ENCODE assay signal across 8 cellular contexts in the genomic region with DNA sequence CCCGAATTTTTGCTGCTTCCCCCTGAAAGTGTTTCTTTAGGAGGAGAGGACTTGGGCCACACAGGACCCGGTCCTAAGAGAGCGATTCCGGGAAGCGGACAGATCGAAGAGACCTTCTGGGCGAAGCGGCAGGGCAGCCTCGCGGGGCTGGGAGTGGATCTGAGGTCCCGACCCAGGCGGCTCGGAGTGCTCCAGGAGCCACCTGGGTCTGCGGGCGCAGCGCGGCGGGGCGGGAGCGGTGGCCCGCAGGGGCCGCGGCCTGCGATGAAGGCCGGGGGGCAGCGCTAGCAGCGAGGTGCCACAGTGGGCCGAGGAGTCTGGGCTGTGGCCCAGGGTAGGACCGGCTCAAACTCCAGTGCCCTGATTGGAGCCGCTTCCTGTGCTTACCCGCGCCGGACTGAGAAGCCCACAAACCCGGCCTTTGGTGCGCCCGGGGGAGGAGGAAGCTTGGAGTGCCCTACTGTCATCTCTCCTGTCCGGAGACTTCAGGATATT. TPM values are rescaled to one million over a fixed set of nuclear protein-coding genes. Genes with fewer than 3 reads are reported as not detected.
A peak's percentile ranks its signal among the peaks of the same experiment; 100 is the strongest.
DNase-seq lines count a peak whose midpoint lies in the region; ATAC-seq, FAIRE-seq and TF ChIP-seq lines count a peak whose summit lies in the region.

No MANE protein-coding gene starts in this region.

- H3K27ac Mint-ChIP-seq in activated T-cell treated with anti-CD3 and anti-CD28 coated beads, Interleukin-2, amount 50 U/mL, for 24 hours: no peak overlapping the region

- H3K4me1 Mint-ChIP-seq in activated T-cell treated with anti-CD3 and anti-CD28 coated beads, Interleukin-2, amount 50 U/mL, for 24 hours (ENCODE audit: low read depth): peaks cover 20% of the 10 kb centered on the region

- ATAC-seq in heart left ventricle (peak in 3 of 4 donors; percentile 3 to 9 (median 6)), pancreas (peak; percentile 2 to 11 (median 10)), GM21825 (IDR thresholded peaks at IDR 0.05; ENCODE audit: unreplicated experiment) (no peak)

- H3K27me3 ChIP-seq in heart left ventricle (peaks cover 0 to 48% (median 2%) of the 10 kb centered on the region in 9 donors), pancreas (no peaks in the 10 kb centered on the region)

- H3K36me3 ChIP-seq in heart left ventricle (no peaks in the 10 kb centered on the region), pancreas (no peaks in the 10 kb centered on the region)

- peak; percentile 59 for DNase-seq in ELF-1 (ENCODE audit: low read depth, low spot score)
- no peak for DNase-seq in activated T-cell treated with anti-CD3 and anti-CD28 coated beads, Interleukin-2, amount 50 U/mL, for 24 hours
- peak in 2 of 5 donors; percentile 24 to 53 for DNase-seq in heart left ventricle
- DNase-seq in pancreas: peak in 5 of 6 donors; percentile 33 to 80 (median 49)
- DNase-seq in NK-92 (lab: John Stamatoyannopoulos, UW; ENCODE audit: unreplicated experiment): no peak
- DNase-seq in D341Med (ENCODE audit: low spot score): no peak
- no peak for DNase-seq in NCI-H2196 treated with DMSO at 0.1 percent for 48 hours (lab: John Stamatoyannopoulos, UW; ENCODE audit: unreplicated experiment)

- H3K9me3 Mint-ChIP-seq in activated T-cell treated with anti-CD3 and anti-CD28 coated beads, Interleukin-2, amount 50 U/mL, for 24 hours: no peaks in the 10 kb centered on the region

- intact Hi-C loops in heart left ventricle (cut with DNase I): loop anchor here in 9 of 10 donors (2.0 to 10.0 kb wide), 8 partner anchors 46 to 238 kb away; no protein-coding TSS in a partner anchor
- intact Hi-C loops in pancreas (cut with DNase I): loop anchor here in 1 of 3 donors (5.0 kb wide), 1 partner anchor 181 kb away; no protein-coding TSS in a partner anchor

- H3K27ac ChIP-seq in heart left ventricle (peak overlapping the region; percentile 12 to 86 (median 80)), pancreas (peak overlapping the region; percentile 77 to 85 (median 81))

- TF ChIP-seq POLR2A in heart left ventricle (IDR thresholded peaks at IDR 0.05): no peak

- H3K4me3 Mint-ChIP-seq in activated T-cell treated with anti-CD3 and anti-CD28 coated beads, Interleukin-2, amount 50 U/mL, for 24 hours: peak overlapping the region; percentile 80

- H3K9me3 ChIP-seq in heart left ventricle (no peaks in the 10 kb centered on the region), pancreas (no peaks in the 10 kb centered on the region)

- H3K4me3 ChIP-seq in heart left ventricle: peak overlapping the region; percentile 54 to 86 (median 68)
- H3K4me3 ChIP-seq in pancreas: peak overlapping the region; percentile 12 to 72 (median 60)

- peaks cover 83% of the 10 kb centered on the region for H3K27me3 Mint-ChIP-seq in activated T-cell treated with anti-CD3 and anti-CD28 coated beads, Interleukin-2, amount 50 U/mL, for 24 hours

- no peak for TF ChIP-seq CTCF in heart left ventricle (IDR thresholded peaks at IDR 0.05)
- no peak for TF ChIP-seq CTCF in pancreas (IDR thresholded peaks at IDR 0.05)

- peaks cover 0 to 58% (median 28%) of the 10 kb centered on the region in 12 donors for H3K4me1 ChIP-seq in heart left ventricle
- H3K4me1 ChIP-seq in pancreas: peaks cover 27 to 43% (median 41%) of the 10 kb centered on the region in 3 donors

- no peaks in the 10 kb centered on the region for H3K36me3 Mint-ChIP-seq in activated T-cell treated with anti-CD3 and anti-CD28 coated beads, Interleukin-2, amount 50 U/mL, for 24 hours (ENCODE audit: low read depth)

- 4 to 19% (median 6%) methylated on average over 14 to 37 of the region's 37 CpGs for WGBS in heart left ventricle, 4 donors
- WGBS in pancreas, 2 donors: 2 to 18% methylated on average over 32 to 37 of the region's 37 CpGs

- FAIRE-seq in pancreas (lab: Jason Lieb, UNC): no peak

RNA-seq across cellular contexts. Expression of gene PKNOX2, which starts 1.8 kb away (rescaled TPM):
- total RNA-seq in heart left ventricle (1 to 10 TPM; 3.1 to 9.4 (median 5.0) TPM), pancreas (1 to 10 TPM; 4.3 to 8.1 (median 5.9) TPM)
- polyA plus RNA-seq in heart left ventricle (1 to 10 TPM; 3.2 to 4.0 TPM), pancreas (1 to 10 TPM; 3.4 to 6.4 TPM)

RNA-seq across cellular contexts. Expression of gene TMEM218, which starts 55.0 kb away (rescaled TPM):
- total RNA-seq in heart left ventricle (10 to 100 TPM in 1 of 9 donors, 1 to 10 TPM in 8; 5.3 to 11.3 (median 6.8) TPM), pancreas (10 to 100 TPM in 2 of 6 donors, 1 to 10 TPM in 4; 5.6 to 13.2 (median 9.9) TPM)
- polyA plus RNA-seq in heart left ventricle (10 to 100 TPM in 1 of 2 donors, 1 to 10 TPM in 1; 4.7 to 21.8 TPM), pancreas (10 to 100 TPM; 11.4 to 27.1 TPM)

Comparison
In these comparisons a context has a peak if more than half of its experiments do, and no peak if none do; other contexts are left out.
1. DNase-seq: peak in ELF-1 (single experiment) and pancreas (5 of 6); none in activated T-cell treated with anti-CD3 and anti-CD28 coated beads, Interleukin-2, amount 50 U/mL, for 24 hours (single experiment), NK-92 (single experiment), D341Med (single experiment) and NCI-H2196 treated with DMSO at 0.1 percent for 48 hours (single experiment).